In the genomic region with DNA sequence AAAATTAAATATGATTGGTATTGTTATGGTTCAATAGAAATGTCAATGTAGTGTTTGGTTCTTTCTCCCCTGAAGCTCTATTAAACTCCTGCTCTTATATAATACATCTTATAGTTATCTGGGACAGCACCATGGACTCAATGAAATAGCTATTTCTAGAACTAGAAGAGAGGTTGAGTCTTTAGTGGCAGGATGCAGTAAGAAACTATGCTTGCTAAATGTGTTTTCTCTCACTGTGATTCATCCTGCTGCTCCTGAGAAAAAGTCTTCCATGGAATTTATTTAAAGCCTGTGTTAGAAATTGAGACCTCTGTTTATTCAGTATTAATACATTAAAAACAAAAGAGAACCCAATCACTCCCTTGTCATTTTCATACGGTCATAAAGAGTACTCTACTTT, we compare ENCODE assay signal across 20 cellular contexts.
DNase-seq lines count a peak whose midpoint lies in the region; ATAC-seq and TF ChIP-seq lines count a peak whose summit lies in the region.
"Had no signal": no experiment of that assay in that cellular context is flagged by ENCODE, and none has a peak within 500 bp of the region (broad histone marks: within the 10 kb centered on the region; RNA-seq: fewer than 3 reads in every experiment).

No MANE protein-coding gene starts in this region.

- no peaks in the 10 kb centered on the region for H3K36me3 ChIP-seq in adipocyte (ENCODE audit: control insufficient read depth, insufficient read depth, low read length, severe bottlenecking)

- H3K9ac ChIP-seq in adipocyte (ENCODE audit: low read length) = peak overlapping the region; percentile 33

- H3K4me1 ChIP-seq in adipocyte (ENCODE audit: control insufficient read depth, insufficient read depth, low read length) = peaks cover 8% of the 10 kb centered on the region
- H3K4me1 ChIP-seq: Caco-2 had no signal

- H3K27me3 ChIP-seq in adipocyte (replicated peaks; ENCODE audit: control insufficient read depth, insufficient read depth, low read length) = no peaks in the 10 kb centered on the region

- no peaks in the 10 kb centered on the region for H3K9me3 ChIP-seq in adipocyte (ENCODE audit: control insufficient read depth, low read length)
- H3K9me3 ChIP-seq: Caco-2 had no signal

- DNase-seq in EH (ENCODE audit: low read depth) (peak; percentile 13), adipocyte (ENCODE audit: low read depth) (no peak), fibroblast of mammary gland (ENCODE audit: low read depth) (peak; percentile 12), skeletal muscle cell (ENCODE audit: low read depth) (peak; percentile 4)
- DNase-seq: Caco-2; CD4-positive, alpha-beta T cell; DMS153; H9; KG1; NCI-H1417 treated with DMSO at 0.1 percent for 48 hours; NCI-H187 treated with DMSO at 0.1 percent for 48 hours; NCI-H2227 treated with DMSO at 0.1 percent for 48 hours; NCI-H510A treated with DMSO at 0.1 percent for 48 hours; NCI-H82; OCI-M1; SHP77 treated with DMSO at 0.1 percent for 48 hours had no signal

- H3K4me3 ChIP-seq in adipocyte (ENCODE audit: low read length) = no peak overlapping the region
- no peak overlapping the region for H3K4me3 ChIP-seq in fibroblast of mammary gland (ENCODE audit: control insufficient read depth, low read depth, low read length)
- H3K4me3 ChIP-seq in skeletal muscle cell (ENCODE audit: low read depth, low read length) = no peak overlapping the region

- no peak for TF ChIP-seq CTCF in fibroblast of mammary gland (conservative IDR thresholded peaks at IDR 0.05; ENCODE audit: control insufficient read depth, insufficient read depth, low read depth, low read length)

- no peak for ATAC-seq in GM21717 (IDR thresholded peaks at IDR 0.05; ENCODE audit: unreplicated experiment)
- no peak for ATAC-seq in GM18520 (IDR thresholded peaks at IDR 0.05; ENCODE audit: unreplicated experiment)
- ATAC-seq in GM21381 (IDR thresholded peaks at IDR 0.05; ENCODE audit: unreplicated experiment) = no peak
- no peak for ATAC-seq in GM21360 (IDR thresholded peaks at IDR 0.05; ENCODE audit: unreplicated experiment)
